ENCODE assay signal across 29 cellular contexts in genomic region chr20:44023515-44024371, GRCh38.
A peak's percentile ranks its signal among the peaks of the same experiment; 100 is the strongest.
DNase-seq lines count a peak whose midpoint lies in the region; ATAC-seq, FAIRE-seq and TF ChIP-seq lines count a peak whose summit lies in the region.
"Had no signal": no experiment of that assay in that cellular context is flagged by ENCODE, and none has a peak within 500 bp of the region (broad histone marks: within the 10 kb centered on the region; RNA-seq: fewer than 3 reads in every experiment).

No MANE protein-coding gene starts in this region.

- H3K23ac ChIP-seq in mesenchymal stem cell (ENCODE audit: low read length in 2 of 2) = peak overlapping the region in 1 of 2 experiments; percentile 34

- H2BK12ac ChIP-seq in mesenchymal stem cell (ENCODE audit: low read length in 2 of 2) = no peak overlapping the region

- H3K4ac ChIP-seq in mesenchymal stem cell (ENCODE audit: low read depth in 1 of 2, low read length in 2 of 2) = no peak overlapping the region

- no peaks in the 10 kb centered on the region for H3K27me3 ChIP-seq in RWPE2 (ENCODE audit: insufficient read depth, poor library complexity, severe bottlenecking)
- H3K27me3 ChIP-seq in mesenchymal stem cell (ENCODE audit: control insufficient read depth in 1 of 2, insufficient read depth in 1 of 2, low read length in 2 of 2) = peaks cover 2 to 51% of the 10 kb centered on the region in 2 experiments
- H3K27me3 ChIP-seq: body of pancreas, gastroesophageal sphincter, SJCRH30, stomach had no signal

- TF ChIP-seq CTCF in RWPE2 (IDR thresholded peaks at IDR 0.05; ENCODE audit: poor library complexity, severe bottlenecking) (no peak), kidney (IDR thresholded peaks at IDR 0.05; ENCODE audit: borderline replicate concordance, extremely low read depth, insufficient read depth) (no peak), GM20000 (IDR thresholded peaks at IDR 0.05; ENCODE audit: extremely low read depth, missing control alignments) (no peak)

- 97% methylated on average over 6 of the region's 10 CpGs for WGBS in mesenchymal stem cell

- H3K14ac ChIP-seq in mesenchymal stem cell (ENCODE audit: low read length in 2 of 2) = peak overlapping the region in 1 of 2 experiments; percentile 12

- no peak for ATAC-seq in RWPE2 (ENCODE audit: low read depth)
- ATAC-seq: body of pancreas, gastroesophageal sphincter, left cardiac atrium, right cardiac atrium had no signal

- H3K9me3 ChIP-seq in RWPE2 (ENCODE audit: severe bottlenecking) = no peaks in the 10 kb centered on the region
- no peaks in the 10 kb centered on the region for H3K9me3 ChIP-seq in mesenchymal stem cell (ENCODE audit: control insufficient read depth, low read length)
- H3K9me3 ChIP-seq in kidney (ENCODE audit: control insufficient read depth in 1 of 2, low read length in 2 of 2) = no peaks in the 10 kb centered on the region
- H3K9me3 ChIP-seq: body of pancreas, gastroesophageal sphincter, SJCRH30, spleen, stomach had no signal

- H3K79me1 ChIP-seq in mesenchymal stem cell (replicated peaks; ENCODE audit: low read length, poor library complexity, severe bottlenecking) = no peaks in the 10 kb centered on the region

- no peak overlapping the region for H3K27ac ChIP-seq in RWPE2 (ENCODE audit: poor library complexity, severe bottlenecking)
- no peak overlapping the region for H3K27ac ChIP-seq in mesenchymal stem cell (ENCODE audit: low read length, poor library complexity, severe bottlenecking)
- no peak overlapping the region for H3K27ac ChIP-seq in kidney (ENCODE audit: low read depth in 2 of 2, low read length in 2 of 2)
- H3K27ac ChIP-seq: body of pancreas, gastroesophageal sphincter, hepatocyte, SJCRH30, spleen, stomach had no signal

- no peak overlapping the region for H3K4me3 ChIP-seq in RWPE2 (ENCODE audit: severe bottlenecking)
- H3K4me3 ChIP-seq in mesenchymal stem cell (ENCODE audit: insufficient read depth in 1 of 2, low read depth in 1 of 2, low read length in 2 of 2) = peak overlapping the region in 1 of 2 experiments; percentile 29
- H3K4me3 ChIP-seq in kidney (ENCODE audit: low read length in 2 of 2) = no peak overlapping the region
- H3K4me3 ChIP-seq: body of pancreas, gastroesophageal sphincter, hepatocyte, SJCRH30, spleen, stomach had no signal

- H4K91ac ChIP-seq in mesenchymal stem cell (ENCODE audit: low read length) = no peak overlapping the region

- peak overlapping the region in 1 of 2 experiments; percentile 24 for H3K18ac ChIP-seq in mesenchymal stem cell (ENCODE audit: low read depth in 1 of 2, low read length in 2 of 2)

- FAIRE-seq in urothelium cell line (lab: Jason Lieb, UNC) = peak; percentile 23
- no peak for FAIRE-seq in kidney (lab: Jason Lieb, UNC)
- FAIRE-seq: H54 had no signal

- no peak overlapping the region for H3K9ac ChIP-seq in mesenchymal stem cell (ENCODE audit: low read length)
- H3K9ac ChIP-seq in kidney (ENCODE audit: low read length in 2 of 2) = no peak overlapping the region

- H3K4me1 ChIP-seq in RWPE2 (ENCODE audit: insufficient read depth, poor library complexity, severe bottlenecking) = peaks cover 9% of the 10 kb centered on the region
- H3K4me1 ChIP-seq in mesenchymal stem cell (ENCODE audit: control insufficient read depth, insufficient read depth, low read depth, low read length) = peaks cover 4% of the 10 kb centered on the region
- peaks cover 0 to 3% of the 10 kb centered on the region in 2 donors for H3K4me1 ChIP-seq in kidney (ENCODE audit: control insufficient read depth in 1 of 2, insufficient read depth in 1 of 2, low read depth in 1 of 2, low read length in 2 of 2)
- H3K4me1 ChIP-seq: body of pancreas had no signal

- H2BK5ac ChIP-seq in mesenchymal stem cell (ENCODE audit: low read depth, low read length, poor library complexity, severe bottlenecking) = no peak overlapping the region

- H4K8ac ChIP-seq in mesenchymal stem cell (ENCODE audit: low read length) = peak overlapping the region; percentile 45

- no peak overlapping the region for H2BK15ac ChIP-seq in mesenchymal stem cell (ENCODE audit: low read depth, poor library complexity, severe bottlenecking)

- no peak overlapping the region for H3K4me2 ChIP-seq in mesenchymal stem cell (ENCODE audit: low read length, poor library complexity, severe bottlenecking)
- H3K4me2 ChIP-seq: hepatocyte had no signal

- no peak overlapping the region for H2AFZ ChIP-seq in mesenchymal stem cell (ENCODE audit: low read depth, low read length)
- H2AFZ ChIP-seq: hepatocyte had no signal

- peak; percentile 43 for DNase-seq in activated effector memory CD4-positive, alpha-beta T cell treated with anti-CD3 and anti-CD28 coated beads, Interleukin-2, amount 50 U/mL, for 16 hours
- no peak for DNase-seq in activated effector memory CD4-positive, alpha-beta T cell treated with Interleukin-2 at 50 U/mL for 16 hours
- DNase-seq in RWPE2 (ENCODE audit: low spot score) (peak; percentile 69), mesenchymal stem cell (no peak), urothelium cell line (ENCODE audit: low spot score) (no peak), kidney (no peak), GM20000 (ENCODE audit: low spot score) (no peak)
- DNase-seq: ACHN; activated CD4-positive, alpha-beta T cell treated with anti-CD3 and anti-CD28 coated beads for 48 hours; activated naive CD4-positive, alpha-beta T cell treated with anti-CD3 and anti-CD28 coated beads, Interleukin-2, amount 50 U/mL, for 16 hours; body of pancreas; CD4-positive, alpha-beta memory T cell; effector CD4-positive, alpha-beta T cell; left cardiac atrium; mammary epithelial cell; MV-4-11; NCI-H1436 treated with DMSO at 0.1 percent for 48 hours; NCI-H2081 treated with DMSO at 0.1 percent for 48 hours; NCI-H226; NCI-H526 treated with DMSO at 0.1 percent for 48 hours; right cardiac atrium; SJCRH30; spleen; stimulated activated CD4-positive, alpha-beta T cell treated with anti-CD3 and anti-CD28 coated beads, Interleukin-2, amount 100 ng/mL, for 24 hours; stomach; SW 1271 had no signal

- H3K36me3 ChIP-seq in RWPE2 (ENCODE audit: low read depth) = no peaks in the 10 kb centered on the region
- H3K36me3 ChIP-seq in mesenchymal stem cell (ENCODE audit: control insufficient read depth in 1 of 2, insufficient read depth in 2 of 2, low read depth in 1 of 2, low read length in 2 of 2) = no peaks in the 10 kb centered on the region
- H3K36me3 ChIP-seq in kidney (ENCODE audit: control insufficient read depth in 1 of 2, insufficient read depth in 2 of 2, low read length in 2 of 2) = no peaks in the 10 kb centered on the region
- H3K36me3 ChIP-seq: gastroesophageal sphincter, SJCRH30, spleen, stomach had no signal

- intact Hi-C loops in kidney (cut with DNase I) = no loop called here

- no peak overlapping the region for H2BK120ac ChIP-seq in mesenchymal stem cell (ENCODE audit: low read depth, low read length)

- H2AK5ac ChIP-seq in mesenchymal stem cell (ENCODE audit: low read length, severe bottlenecking) = no peak overlapping the region

Comparison
In these comparisons a context has a peak if more than half of its experiments do, and no peak if none do; other contexts are left out.
1. DNase-seq: peak in activated effector memory CD4-positive, alpha-beta T cell treated with anti-CD3 and anti-CD28 coated beads, Interleukin-2, amount 50 U/mL, for 16 hours (single experiment) and RWPE2 (single experiment); none in activated effector memory CD4-positive, alpha-beta T cell treated with Interleukin-2 at 50 U/mL for 16 hours (single experiment), mesenchymal stem cell (single experiment), urothelium cell line (single experiment), kidney (single experiment) and GM20000 (single experiment).